ENCODE assay signal across 1 cellular context in genomic region chr6:31246051-31246495, GRCh38.
TF ChIP-seq lines count a peak whose summit lies in the region.

No MANE protein-coding gene starts in this region.

TF ChIP-seq in H1, 55 proteins besides CTCF, POLR2A, EP300 and RAD21 (continued from another document):
- TF ChIP-seq JUN (IDR thresholded peaks at IDR 0.05; ENCODE audit: low read depth, low read length) = no peak
- peak; percentile 64; the same call in 1 of the 2 replicates for TF ChIP-seq JUND (IDR thresholded peaks at IDR 0.05; ENCODE audit: low read length)
- no peak for TF ChIP-seq ASH2L (IDR thresholded peaks at IDR 0.05; ENCODE audit: low read length)
- TF ChIP-seq TCF12 (IDR thresholded peaks at IDR 0.05; ENCODE audit: low read depth, low read length) = no peak
- no peak for TF ChIP-seq SUZ12 (IDR thresholded peaks at IDR 0.05; ENCODE audit: low read length)
- no peak for TF ChIP-seq RXRA (IDR thresholded peaks at IDR 0.05; ENCODE audit: insufficient read depth, low read depth, low read length)
